ENCODE assay signal across 9 cellular contexts in genomic region chr3:165254812-165255211, GRCh38. TPM values are rescaled to one million over a fixed set of nuclear protein-coding genes. Genes with fewer than 3 reads are reported as not detected.
DNase-seq lines count a peak whose midpoint lies in the region; ATAC-seq, FAIRE-seq and TF ChIP-seq lines count a peak whose summit lies in the region.
"Had no signal": no experiment of that assay in that cellular context is flagged by ENCODE, and none has a peak within 500 bp of the region (broad histone marks: within the 10 kb centered on the region; RNA-seq: fewer than 3 reads in every experiment).

No MANE protein-coding gene starts in this region.

- no peak for DNase-seq in D721Med (ENCODE audit: insufficient read length, low spot score)
- DNase-seq in LoVo (ENCODE audit: low spot score), result peak; percentile 15
- no peak for DNase-seq in kidney
- DNase-seq in dermis blood vessel endothelial cell, result no peak
- no peak for DNase-seq in NCI-H2196 (lab: John Stamatoyannopoulos, UW; ENCODE audit: unreplicated experiment)
- DNase-seq: effector memory CD8-positive, alpha-beta T cell had no signal

- H3K4me2 ChIP-seq in SU-DHL-6 (ENCODE audit: low read depth, low read length, poor library complexity, severe bottlenecking), result no peak overlapping the region

- no peak overlapping the region for H3K9ac ChIP-seq in SU-DHL-6 (ENCODE audit: low read length)
- H3K9ac ChIP-seq in kidney (ENCODE audit: low read length in 2 of 2), result no peak overlapping the region

- H3K27ac ChIP-seq in SU-DHL-6 (ENCODE audit: low read depth, low read length) (no peak overlapping the region), kidney (ENCODE audit: low read depth in 2 of 2, low read length in 2 of 2) (no peak overlapping the region)

- H3K36me3 ChIP-seq in SU-DHL-6 (ENCODE audit: low read length) (no peaks in the 10 kb centered on the region), kidney (ENCODE audit: control insufficient read depth in 1 of 2, insufficient read depth in 2 of 2, low read length in 2 of 2) (no peaks in the 10 kb centered on the region)

- intact Hi-C loops in kidney (cut with DNase I), result no loop called here

- H4K20me1 ChIP-seq in SU-DHL-6 (ENCODE audit: low read depth, low read length), result no peaks in the 10 kb centered on the region

- peak overlapping the region; percentile 82 for H2AFZ ChIP-seq in SU-DHL-6 (ENCODE audit: low read depth, low read length, severe bottlenecking)

- no peaks in the 10 kb centered on the region for H3K9me2 ChIP-seq in SU-DHL-6 (replicated peaks; ENCODE audit: insufficient read depth, low read length)

- peak; percentile 77 for FAIRE-seq in D721Med (lab: Jason Lieb, UNC)
- no peak for FAIRE-seq in kidney (lab: Jason Lieb, UNC)

- ATAC-seq in HG02884 (IDR thresholded peaks at IDR 0.05; ENCODE audit: unreplicated experiment) (no peak), HG02642 (IDR thresholded peaks at IDR 0.05; ENCODE audit: poor library complexity, unreplicated experiment) (no peak)
- ATAC-seq: effector memory CD8-positive, alpha-beta T cell had no signal

- no peaks in the 10 kb centered on the region for H3K4me1 ChIP-seq in kidney (ENCODE audit: control insufficient read depth in 1 of 2, insufficient read depth in 1 of 2, low read depth in 1 of 2, low read length in 2 of 2)

- no peaks in the 10 kb centered on the region for H3K79me2 ChIP-seq in SU-DHL-6 (ENCODE audit: insufficient read depth, low read length)

- H3K27me3 ChIP-seq in SU-DHL-6 (ENCODE audit: low read length), result no peaks in the 10 kb centered on the region

- H3K4me3 ChIP-seq in SU-DHL-6 (ENCODE audit: insufficient read depth, low read length, poor library complexity, severe bottlenecking) (no peak overlapping the region), kidney (ENCODE audit: low read length in 2 of 2) (no peak overlapping the region)

- TF ChIP-seq CTCF in D721Med (IDR thresholded peaks at IDR 0.05; ENCODE audit: insufficient read depth, missing control alignments) (peak; percentile 53), SU-DHL-6 (IDR thresholded peaks at IDR 0.05; ENCODE audit: insufficient read depth, low read length, poor library complexity, severe bottlenecking) (peak; percentile 10), kidney (IDR thresholded peaks at IDR 0.05; ENCODE audit: borderline replicate concordance, extremely low read depth, insufficient read depth) (peak; percentile 12)

- no peaks in the 10 kb centered on the region for H3F3A ChIP-seq in SU-DHL-6 (ENCODE audit: insufficient read depth)

- H3K9me3 ChIP-seq in SU-DHL-6 (ENCODE audit: insufficient read depth, low read length), result no peaks in the 10 kb centered on the region
- no peaks in the 10 kb centered on the region for H3K9me3 ChIP-seq in kidney (ENCODE audit: control insufficient read depth in 1 of 2, low read length in 2 of 2)

RNA-seq across cellular contexts. Expression of gene SLITRK3, which starts 58.6 kb away (rescaled TPM):
- total RNA-seq in kidney, result 0.44 TPM
- 0.30 TPM for polyA plus RNA-seq in kidney (ENCODE audit: insufficient read depth, low read depth, low replicate concordance)
- total RNA-seq in dermis blood vessel endothelial cell, result not detected in 2 replicates
